Comparison of ENCODE assay signal across 21 cellular contexts in genomic region chr14:97779140-97779539, GRCh38.
"Had no signal": no experiment of that assay in that cellular context is flagged by ENCODE, and none has a peak within 500 bp of the region (broad histone marks: within the 10 kb centered on the region; RNA-seq: fewer than 3 reads in every experiment).

No MANE protein-coding gene starts in this region.

- ATAC-seq: HepG2 had no signal

- DNase-seq: IMR-90, Kasumi-1, KG1, MV-4-11, NCI-H1048, NCI-H1105, NCI-H1436 treated with DMSO at 0.1 percent for 48 hours, NCI-H1694, NCI-H187 treated with DMSO at 0.1 percent for 48 hours, NCI-H2029 treated with DMSO at 0.1 percent for 48 hours, NCI-H2171 treated with DMSO at 0.1 percent for 48 hours, NCI-H345, NCI-H446 treated with DMSO at 0.1 percent for 48 hours, NCI-H526, Right ventricle myocardium superior, RPMI8226, SIG-M5 had no signal

- FAIRE-seq: HepG2, RCC 7860 had no signal

- H3K4me3 ChIP-seq: SJSA1, SK-N-MC had no signal

- H3K36me3 ChIP-seq: SJSA1 had no signal

- H3K27ac ChIP-seq: SJSA1, SK-N-MC had no signal

- H3K4me1 ChIP-seq: SJSA1 had no signal

- H3K9me3 ChIP-seq: SJSA1 had no signal

- H3K27me3 ChIP-seq: SJSA1 had no signal
